Comparison of ENCODE assay signal across 9 cellular contexts in genomic region chr6:44735631-44735963, GRCh38.
DNase-seq lines count a peak whose midpoint lies in the region; ATAC-seq, FAIRE-seq and TF ChIP-seq lines count a peak whose summit lies in the region.
"Had no signal": no experiment of that assay in that cellular context is flagged by ENCODE, and none has a peak within 500 bp of the region (broad histone marks: within the 10 kb centered on the region; RNA-seq: fewer than 3 reads in every experiment).

No MANE protein-coding gene starts in this region.

- no peak for TF ChIP-seq RAD21 in HepG2 (CRISPR knock-in tag; IDR thresholded peaks at IDR 0.05)

- POLR2A ChIA-PET in HepG2 (lab: Yijun Ruan, JAX), result no interaction called here

- no peak overlapping the region for H3K9ac ChIP-seq in HepG2 (ENCODE audit: insufficient read depth, low read depth, low read length)

- H3K27me3 ChIP-seq in HepG2 (ENCODE audit: control insufficient read depth in 1 of 2, insufficient read depth in 2 of 2, low read length in 2 of 2) (peaks cover 0 to 15% of the 10 kb centered on the region in 2 experiments; a peak in 4 of 5 replicates), aorta (ENCODE audit: control insufficient read depth in 1 of 2, insufficient read depth in 2 of 2, low read length in 1 of 2) (no peaks in the 10 kb centered on the region)

- no TSS peak for BruUV-seq in HepG2 (replicated peaks; lab: Mats Ljungman, UMichigan)

- H2AFZ ChIP-seq in HepG2 (ENCODE audit: low read length), result no peak overlapping the region

- in situ Hi-C loops in HepG2 (cut with HindIII; ENCODE audit: extremely low pct_ligation_motif_present, low pct_unique_long_range_greater_than_20kb), result no loop called here

- 34% methylated on average over 6 of the region's 6 CpGs for WGBS in HepG2 (ENCODE audit: low lambda C conversion rate)
- 86 to 87% methylated on average over 6 of the region's 6 CpGs for WGBS in aorta, 2 donors

- TF ChIP-seq POLR2A in HepG2 (IDR thresholded peaks at IDR 0.05; ENCODE audit: insufficient read depth in 1 of 2, low read depth in 2 of 2, low read length in 2 of 2), result no peak

- TF ChIP-seq EP300 in HepG2 (IDR thresholded peaks at IDR 0.05; ENCODE audit: low read depth in 2 of 2, low read length in 2 of 2) (no peak), HepG2 (CRISPR knock-in tag; IDR thresholded peaks at IDR 0.05; ENCODE audit: borderline replicate concordance) (no peak)

- no peaks in the 10 kb centered on the region for H4K20me1 ChIP-seq in HepG2 (ENCODE audit: insufficient read depth, low read length)

- H3K4me3 ChIP-seq in HepG2 (replicated peaks in 1 of 3; ENCODE audit: insufficient read depth in 1 of 3, low read depth in 2 of 3, low read length in 3 of 3) (no peak overlapping the region), aorta (ENCODE audit: low read length in 2 of 2) (no peak overlapping the region)

- intact Hi-C loops in HepG2 (cut with micrococcal nuclease; ENCODE audit: unreplicated experiment) (no loop called here), aorta (cut with DNase I) (no loop called here), Right ventricle myocardium inferior (cut with DNase I) (no loop called here)

- H3K4me2 ChIP-seq in HepG2 (ENCODE audit: low read depth, low read length), result no peak overlapping the region

- CTCF ChIA-PET in HepG2 (lab: Yijun Ruan, JAX; ENCODE audit: low intra/inter-chr PET ratio, low total read pairs), result no interaction called here

- peaks cover 15% of the 10 kb centered on the region for H3K4me1 ChIP-seq in HepG2 (ENCODE audit: insufficient read depth, low read length)
- H3K4me1 ChIP-seq in aorta (ENCODE audit: control insufficient read depth in 1 of 2, insufficient read depth in 2 of 2, low read length in 2 of 2), result no peaks in the 10 kb centered on the region

- ATAC-seq in GM19351 (IDR thresholded peaks at IDR 0.05; ENCODE audit: unreplicated experiment) (peak; percentile 57), HG03565 (IDR thresholded peaks at IDR 0.05; ENCODE audit: unreplicated experiment) (peak; percentile 41), HepG2 (no peak), aorta (ENCODE audit: low FRiP score) (no peak), Right ventricle myocardium inferior (no peak)
- ATAC-seq: right cardiac atrium had no signal

- H3K79me2 ChIP-seq in HepG2 (ENCODE audit: insufficient read depth, low read length), result no peaks in the 10 kb centered on the region

- no peaks in the 10 kb centered on the region for H3K36me3 ChIP-seq in HepG2 (replicated peaks in 1 of 2; ENCODE audit: control insufficient read depth in 1 of 2, insufficient read depth in 2 of 2, low read length in 2 of 2)
- H3K36me3 ChIP-seq in aorta (ENCODE audit: control insufficient read depth in 1 of 2, insufficient read depth in 2 of 2, low read length in 1 of 2), result no peaks in the 10 kb centered on the region

- DNase-seq in EL (peak; percentile 81), fibroblast of peridontal ligament (ENCODE audit: extremely low read depth) (peak; percentile 43), HepG2 (ENCODE audit: low spot score) (no peak), ecto neural progenitor cell (ENCODE audit: low spot score) (no peak), aorta (no peak), Right ventricle myocardium inferior (ENCODE audit: missing footprints) (no peak)
- DNase-seq: right cardiac atrium had no signal

- no peak for FAIRE-seq in HepG2 (lab: Jason Lieb, UNC)

- no peaks in the 10 kb centered on the region for H3K9me3 ChIP-seq in HepG2 (ENCODE audit: low read length)
- H3K9me3 ChIP-seq in aorta (ENCODE audit: control insufficient read depth, low read length), result no peaks in the 10 kb centered on the region

- no peak for TF ChIP-seq CTCF in HepG2 (CRISPR knock-in tag; IDR thresholded peaks at IDR 0.05)

- no peak overlapping the region for H3K27ac ChIP-seq in HepG2 (ENCODE audit: extremely low read length, insufficient read depth, low read length)
- no peak overlapping the region for H3K27ac ChIP-seq in aorta (ENCODE audit: low read depth in 1 of 2, low read length in 2 of 2)

TF ChIP-seq in HepG2, 621 proteins besides CTCF, POLR2A, EP300 and RAD21:
- no peak for TF ChIP-seq KDM2A (CRISPR knock-in tag; IDR thresholded peaks at IDR 0.05; ENCODE audit: borderline replicate concordance, low read depth)
- no peak for TF ChIP-seq PRMT3 (CRISPR knock-in tag; IDR thresholded peaks at IDR 0.05; ENCODE audit: borderline replicate concordance, low read depth)
- TF ChIP-seq ZBTB4 (CRISPR knock-in tag; IDR thresholded peaks at IDR 0.05; ENCODE audit: borderline replicate concordance), result no peak
- no peak for TF ChIP-seq SNAPC5 (CRISPR knock-in tag; IDR thresholded peaks at IDR 0.05; ENCODE audit: borderline replicate concordance)
- TF ChIP-seq ZNF383 (CRISPR knock-in tag; IDR thresholded peaks at IDR 0.05; ENCODE audit: borderline replicate concordance), result no peak
- no peak for TF ChIP-seq REL (CRISPR knock-in tag; conservative IDR thresholded peaks at IDR 0.05)
- no peak for TF ChIP-seq ZNF703 (CRISPR knock-in tag; IDR thresholded peaks at IDR 0.05; ENCODE audit: borderline replicate concordance)
- TF ChIP-seq SNAPC4 (CRISPR knock-in tag; IDR thresholded peaks at IDR 0.05), result no peak

Comparison
In these comparisons a context has a peak if more than half of its experiments do, and no peak if none do; other contexts are left out.
1. DNase-seq: peak in EL (single experiment) and fibroblast of peridontal ligament (single experiment); none in HepG2 (single experiment), ecto neural progenitor cell (single experiment), aorta (0 of 2) and Right ventricle myocardium inferior (single experiment).
2. ATAC-seq: peak in GM19351 (single experiment) and HG03565 (single experiment); none in HepG2 (single experiment), aorta (single experiment) and Right ventricle myocardium inferior (single experiment).